In the genomic region with DNA sequence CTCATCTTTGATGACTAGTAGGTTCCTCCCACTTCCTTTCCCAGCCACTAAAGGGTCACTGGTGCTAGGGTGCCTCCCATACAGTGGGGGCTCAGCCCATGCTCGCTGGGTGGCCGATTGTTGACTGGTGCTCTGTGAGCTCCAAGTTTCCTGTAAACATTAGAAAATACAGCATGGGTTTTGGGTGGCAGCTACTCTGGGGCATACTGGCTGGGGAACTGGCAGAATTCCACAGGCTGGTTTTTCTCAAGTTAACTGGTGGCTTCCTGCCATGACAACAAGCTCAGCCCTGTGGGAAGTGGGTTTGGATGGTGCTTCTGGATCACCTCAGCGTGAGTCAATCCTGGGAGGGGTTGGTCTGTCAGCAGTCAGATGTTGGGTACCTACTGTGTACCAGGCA, we compare ENCODE assay signal across 17 cellular contexts. TPM values are rescaled to one million over a fixed set of nuclear protein-coding genes. Genes with fewer than 3 reads are reported as not detected.
DNase-seq lines count a peak whose midpoint lies in the region; ATAC-seq, FAIRE-seq and TF ChIP-seq lines count a peak whose summit lies in the region.
"Had no signal": no experiment of that assay in that cellular context is flagged by ENCODE, and none has a peak within 500 bp of the region (broad histone marks: within the 10 kb centered on the region; RNA-seq: fewer than 3 reads in every experiment).

No MANE protein-coding gene starts in this region.

- TF ChIP-seq EP300 in esophagus muscularis mucosa (IDR thresholded peaks at IDR 0.05) = no peak

- no peak for TF ChIP-seq POLR2A in esophagus muscularis mucosa (IDR thresholded peaks at IDR 0.05; ENCODE audit: low read depth)

- intact Hi-C loops in esophagus muscularis mucosa (cut with DNase I) = no loop called here

- H3K36me3 ChIP-seq in esophagus muscularis mucosa = no peaks in the 10 kb centered on the region
- H3K36me3 ChIP-seq: BLaER1 had no signal

- TF ChIP-seq CTCF in esophagus muscularis mucosa (IDR thresholded peaks at IDR 0.05) = no peak
- TF ChIP-seq CTCF in retinal pigment epithelial cell (conservative IDR thresholded peaks at IDR 0.05; ENCODE audit: low read depth, low read length) = no peak

- no peaks in the 10 kb centered on the region for H3K9me3 ChIP-seq in esophagus muscularis mucosa
- H3K9me3 ChIP-seq: BLaER1 had no signal

- H3K27ac ChIP-seq in esophagus muscularis mucosa (replicated peaks in 1 of 4) = no peak overlapping the region
- H3K27ac ChIP-seq: BLaER1 had no signal

- DNase-seq in EL = peak; percentile 22
- peak; percentile 24 for DNase-seq in RCC 7860 (ENCODE audit: low spot score)
- DNase-seq in esophagus muscularis mucosa (ENCODE audit: extremely low spot score) = peak; percentile 66
- peak; percentile 25 for DNase-seq in retinal pigment epithelial cell (ENCODE audit: low read depth)
- no peak for DNase-seq in hepatic stellate cell (ENCODE audit: low spot score)
- no peak for DNase-seq in hippocampal formation (lab: John Stamatoyannopoulos, UW)
- DNase-seq in germinal center (ENCODE audit: low spot score) = no peak
- DNase-seq: activated CD8-positive, alpha-beta memory T cell treated with anti-CD3 and anti-CD28 coated beads for 24 hours; activated naive CD4-positive, alpha-beta T cell treated with Interleukin-2 at 50 U/mL for 16 hours; caudate nucleus; NCI-H1436; NCI-H510A treated with DMSO at 0.1 percent for 48 hours; RPMI8226 had no signal

- H3K4me3 ChIP-seq in esophagus muscularis mucosa (no peak overlapping the region), retinal pigment epithelial cell (ENCODE audit: low read length) (no peak overlapping the region)
- H3K4me3 ChIP-seq: BLaER1 had no signal

- H3K27me3 ChIP-seq in esophagus muscularis mucosa = no peaks in the 10 kb centered on the region
- H3K27me3 ChIP-seq: BLaER1 had no signal

- ATAC-seq in HG03521 (IDR thresholded peaks at IDR 0.05; ENCODE audit: unreplicated experiment) = no peak

- peaks cover 0 to 11% (median 2%) of the 10 kb centered on the region in 4 donors for H3K4me1 ChIP-seq in esophagus muscularis mucosa

- WGBS in esophagus muscularis mucosa = 52% methylated on average over 3 of the region's 3 CpGs

- no peak for FAIRE-seq in RCC 7860 (lab: Jason Lieb, UNC)

RNA-seq across cellular contexts. Expression of a gene that starts 28.7 kb away (rescaled TPM):
- 1 to 10 TPM in 1 of 4 donors, under 1 TPM in 1, not detected in 2; 0.23 to 3.7 TPM for total RNA-seq in esophagus muscularis mucosa
- total RNA-seq: G401, urinary bladder had no signal

Comparison
In these comparisons a context has a peak if more than half of its experiments do, and no peak if none do; other contexts are left out.
1. DNase-seq: peak in EL (single experiment), RCC 7860 (single experiment), esophagus muscularis mucosa (single experiment) and retinal pigment epithelial cell (single experiment); none in hepatic stellate cell (single experiment), hippocampal formation (0 of 2) and germinal center (single experiment).